Comparison of ENCODE assay signal across 19 cellular contexts in genomic region chr7:85343484-85343883, GRCh38.
DNase-seq lines count a peak whose midpoint lies in the region; ATAC-seq and TF ChIP-seq lines count a peak whose summit lies in the region.
"Had no signal": no experiment of that assay in that cellular context is flagged by ENCODE, and none has a peak within 500 bp of the region (broad histone marks: within the 10 kb centered on the region; RNA-seq: fewer than 3 reads in every experiment).

No MANE protein-coding gene starts in this region.

- no peaks in the 10 kb centered on the region for H3K27me3 ChIP-seq in left ventricle myocardium inferior (ENCODE audit: low read depth)
- H3K27me3 ChIP-seq: BLaER1 treated with 17β-estradiol and CSF1 and Interleukin-3, amounts not matched to agents 10 nM and 100 nM; testis had no signal

- H3K4me3 ChIP-seq in coronary artery (no peak overlapping the region), left ventricle myocardium inferior (no peak overlapping the region)
- H3K4me3 ChIP-seq: BLaER1 treated with 17β-estradiol and CSF1 and Interleukin-3, amounts not matched to agents 10 nM and 100 nM; testis had no signal

- H3K27ac ChIP-seq in C4-2B (peak overlapping the region; percentile 58; the same call in 1 of the 2 replicates), coronary artery (no peak overlapping the region), left ventricle myocardium inferior (replicated peaks) (no peak overlapping the region)
- H3K27ac ChIP-seq: BLaER1 treated with 17β-estradiol and CSF1 and Interleukin-3, amounts not matched to agents 10 nM and 100 nM; testis had no signal

- TF ChIP-seq CTCF in C4-2B (conservative IDR thresholded peaks at IDR 0.05) (no peak), coronary artery (IDR thresholded peaks at IDR 0.05) (no peak), left ventricle myocardium inferior (IDR thresholded peaks at IDR 0.05; ENCODE audit: borderline replicate concordance) (no peak)

- peak; percentile 90 for ATAC-seq in GM21447 (IDR thresholded peaks at IDR 0.05; ENCODE audit: unreplicated experiment)
- peak; percentile 75 for ATAC-seq in HG02870 (IDR thresholded peaks at IDR 0.05; ENCODE audit: unreplicated experiment)
- ATAC-seq in HG03432 (IDR thresholded peaks at IDR 0.05; ENCODE audit: unreplicated experiment) = peak; percentile 93
- ATAC-seq in Right ventricle myocardium superior (ENCODE audit: poor library complexity) = no peak
- no peak for ATAC-seq in HG03460 (IDR thresholded peaks at IDR 0.05; ENCODE audit: unreplicated experiment)
- ATAC-seq: esophagus mucosa, T-cell had no signal

- H3K9me3 ChIP-seq in left ventricle myocardium inferior (replicated peaks) = peaks cover 6% of the 10 kb centered on the region
- H3K9me3 ChIP-seq: BLaER1 treated with 17β-estradiol and CSF1 and Interleukin-3, amounts not matched to agents 10 nM and 100 nM; testis had no signal

- H3K36me3 ChIP-seq in left ventricle myocardium inferior = no peaks in the 10 kb centered on the region
- H3K36me3 ChIP-seq: BLaER1 treated with 17β-estradiol and CSF1 and Interleukin-3, amounts not matched to agents 10 nM and 100 nM had no signal

- DNase-seq in Right ventricle myocardium superior (no peak), coronary artery (ENCODE audit: low spot score) (no peak), left ventricle myocardium inferior (no peak)
- DNase-seq: activated CD4-positive, alpha-beta T cell treated with anti-CD3 and anti-CD28 coated beads, Interleukin-2, amount 50 U/mL, for 1 hour; activated gamma-delta T cell treated with Interleukin-2 at 50 U/mL for 16 hours; amygdala; GDM1; midbrain; NCI-H187 treated with DMSO at 0.1 percent for 48 hours; NCI-H446; T-cell; testis had no signal

- intact Hi-C loops in Right ventricle myocardium superior (cut with DNase I) = no loop called here
- intact Hi-C loops in left ventricle myocardium inferior (cut with micrococcal nuclease) = no loop called here

- no peaks in the 10 kb centered on the region for H3K4me1 ChIP-seq in left ventricle myocardium inferior
- H3K4me1 ChIP-seq: BLaER1 treated with 17β-estradiol and CSF1 and Interleukin-3, amounts not matched to agents 10 nM and 100 nM; testis had no signal

Comparison
In these comparisons a context has a peak if more than half of its experiments do, and no peak if none do; other contexts are left out.
1. ATAC-seq: peak in GM21447 (single experiment), HG02870 (single experiment) and HG03432 (single experiment); none in Right ventricle myocardium superior (single experiment) and HG03460 (single experiment).